Comparison of ENCODE assay signal across 8 cellular contexts in the genomic region with DNA sequence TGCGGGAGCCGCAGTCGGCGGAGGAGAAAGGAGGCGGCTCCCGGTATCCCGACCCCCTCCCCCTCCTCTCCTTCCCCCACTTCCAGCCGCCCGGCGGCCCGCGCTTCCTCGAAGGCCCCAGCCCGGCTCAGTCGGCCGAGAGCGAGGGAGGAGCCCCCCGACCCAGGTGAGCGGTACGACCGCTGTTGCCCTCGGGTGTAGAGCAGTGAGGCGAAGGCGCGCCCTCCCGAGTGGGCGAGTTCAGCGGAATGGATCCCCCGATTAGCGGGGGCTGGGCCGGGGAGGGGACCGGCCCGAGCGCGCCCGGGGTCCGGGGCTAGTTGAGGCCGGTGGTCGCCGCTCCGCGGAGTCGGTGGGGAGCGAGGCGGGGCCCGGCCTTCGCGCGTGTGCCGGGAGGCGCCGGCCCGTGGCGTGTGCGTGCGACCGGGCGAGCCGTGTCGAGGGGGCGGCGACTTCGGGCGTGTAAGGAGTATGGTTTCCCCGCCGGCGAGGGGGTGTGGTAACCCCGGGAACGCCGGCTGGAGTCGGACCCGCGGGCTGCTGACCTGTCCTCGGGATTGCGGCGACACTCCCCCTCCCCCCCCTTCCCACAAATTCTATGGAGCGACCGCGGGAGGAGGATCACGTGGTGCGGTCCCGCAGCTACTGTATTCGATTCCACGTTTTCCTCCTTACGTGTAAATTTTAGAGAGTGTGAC. TPM values are rescaled to one million over a fixed set of nuclear protein-coding genes. Genes with fewer than 3 reads are reported as not detected.
A peak's percentile ranks its signal among the peaks of the same experiment; 100 is the strongest.
DNase-seq lines count a peak whose midpoint lies in the region; ATAC-seq, FAIRE-seq and TF ChIP-seq lines count a peak whose summit lies in the region.

No MANE protein-coding gene starts in this region.

- H3K4me1 ChIP-seq in DOHH2 (ENCODE audit: control insufficient read depth, low read length) (peaks cover 68% of the 10 kb centered on the region), muscle layer of duodenum (ENCODE audit: control insufficient read depth in 1 of 2, insufficient read depth in 2 of 2, low read length in 2 of 2) (peaks cover 7 to 27% of the 10 kb centered on the region in 2 donors)

- peaks cover 12% of the 10 kb centered on the region for H4K20me1 ChIP-seq in DOHH2 (ENCODE audit: control insufficient read depth, insufficient read depth, low read depth, low read length)

- TF ChIP-seq CTCF in DOHH2 (IDR thresholded peaks at IDR 0.05; ENCODE audit: low read depth, low read length, poor library complexity, severe bottlenecking) (no peak), epithelial cell of proximal tubule (conservative IDR thresholded peaks at IDR 0.05; ENCODE audit: low read depth, low read length) (no peak)

- no peaks in the 10 kb centered on the region for H3K27me3 ChIP-seq in DOHH2 (ENCODE audit: control insufficient read depth, low read length)
- H3K27me3 ChIP-seq in muscle layer of duodenum (ENCODE audit: low read depth, low read length): no peaks in the 10 kb centered on the region

- H3K4me3 ChIP-seq in DOHH2 (ENCODE audit: low read length) (peak overlapping the region; percentile 91), epithelial cell of proximal tubule (ENCODE audit: low read depth, low read length) (peak overlapping the region; percentile 94), muscle layer of duodenum (ENCODE audit: low read depth in 1 of 2, low read length in 2 of 2) (peak overlapping the region; percentile 75 to 87)

- H3K27ac Mint-ChIP-seq in stimulated activated naive CD8-positive, alpha-beta T cell treated with anti-CD3 and anti-CD28 coated beads, Interleukin-15, amount 100 ng/mL, for 72 hours: peak overlapping the region; percentile 84 to 97

- H3K4me1 Mint-ChIP-seq in stimulated activated naive CD8-positive, alpha-beta T cell treated with anti-CD3 and anti-CD28 coated beads, Interleukin-15, amount 100 ng/mL, for 72 hours: peaks cover 25% of the 10 kb centered on the region

- H3K79me2 ChIP-seq in DOHH2 (ENCODE audit: control insufficient read depth, low read length): peaks cover 76% of the 10 kb centered on the region

- no peaks in the 10 kb centered on the region for H3K27me3 Mint-ChIP-seq in stimulated activated naive CD8-positive, alpha-beta T cell treated with anti-CD3 and anti-CD28 coated beads, Interleukin-15, amount 100 ng/mL, for 72 hours

- peak; percentile 65 for ATAC-seq in stimulated activated naive CD8-positive, alpha-beta T cell treated with anti-CD3 and anti-CD28 coated beads, Interleukin-15, amount 100 ng/mL, for 72 hours

- peaks cover 27% of the 10 kb centered on the region for H3F3A ChIP-seq in DOHH2 (ENCODE audit: control insufficient read depth, insufficient read depth)

- no peak for FAIRE-seq in H54 (lab: Jason Lieb, UNC)

- H3K27ac ChIP-seq in DOHH2 (ENCODE audit: low read depth, low read length) (peak overlapping the region; percentile 89), muscle layer of duodenum (ENCODE audit: low read length) (peak overlapping the region; percentile 45)

- no peaks in the 10 kb centered on the region for H3K9me3 ChIP-seq in DOHH2 (ENCODE audit: control insufficient read depth, insufficient read depth, low read length)
- no peaks in the 10 kb centered on the region for H3K9me3 ChIP-seq in muscle layer of duodenum (ENCODE audit: control insufficient read depth in 1 of 2, low read length in 2 of 2)

- peak overlapping the region; percentile 87 to 94 for H3K4me3 Mint-ChIP-seq in stimulated activated naive CD8-positive, alpha-beta T cell treated with anti-CD3 and anti-CD28 coated beads, Interleukin-15, amount 100 ng/mL, for 72 hours

- peak; percentile 48 for DNase-seq in H54 (ENCODE audit: insufficient read length, low spot score)
- peak; percentile 63 for DNase-seq in NCI-H146 (lab: John Stamatoyannopoulos, UW)
- peak; percentile 45 for DNase-seq in activated T-cell treated with anti-CD3 and anti-CD28 coated beads for 1 hour (ENCODE audit: low read depth)
- no peak for DNase-seq in epithelial cell of proximal tubule (ENCODE audit: low read depth)
- peak; percentile 37 to 50 for DNase-seq in stimulated activated naive CD8-positive, alpha-beta T cell treated with anti-CD3 and anti-CD28 coated beads, Interleukin-15, amount 100 ng/mL, for 72 hours
- DNase-seq in DMS79 treated with DMSO at 0.1 percent for 48 hours (lab: John Stamatoyannopoulos, UW): no peak

- H3K9me3 Mint-ChIP-seq in stimulated activated naive CD8-positive, alpha-beta T cell treated with anti-CD3 and anti-CD28 coated beads, Interleukin-15, amount 100 ng/mL, for 72 hours: no peaks in the 10 kb centered on the region

- peaks cover 49% of the 10 kb centered on the region for H3K36me3 ChIP-seq in DOHH2 (ENCODE audit: control insufficient read depth, low read length)
- no peaks in the 10 kb centered on the region for H3K36me3 ChIP-seq in muscle layer of duodenum (ENCODE audit: control insufficient read depth in 1 of 2, insufficient read depth in 2 of 2, low read length in 2 of 2)

- peak; percentile 44; the same call in 1 of the 2 replicates for TF ChIP-seq POLR2A in H54 (IDR thresholded peaks at IDR 0.05; ENCODE audit: low read depth, low read length)

- no peaks in the 10 kb centered on the region for H3K9me2 ChIP-seq in DOHH2 (replicated peaks; ENCODE audit: control insufficient read depth, low read length)

- H3K4me2 ChIP-seq in DOHH2 (ENCODE audit: low read length): peak overlapping the region; percentile 76

RNA-seq across cellular contexts. Expression of a gene that starts 0.5 kb away (rescaled TPM):
- 19.8 and 34.0 TPM in 2 replicates for total RNA-seq in epithelial cell of proximal tubule

RNA-seq across cellular contexts. Expression of a gene that starts 35.7 kb away (rescaled TPM):
- 0.75 and 0.94 TPM in 2 replicates for total RNA-seq in epithelial cell of proximal tubule

Comparison
In these comparisons a context has a peak if more than half of its experiments do, and no peak if none do; other contexts are left out.
1. DNase-seq: peak in H54 (single experiment), NCI-H146 (single experiment), activated T-cell treated with anti-CD3 and anti-CD28 coated beads for 1 hour (single experiment) and stimulated activated naive CD8-positive, alpha-beta T cell treated with anti-CD3 and anti-CD28 coated beads, Interleukin-15, amount 100 ng/mL, for 72 hours (2 of 2); none in epithelial cell of proximal tubule (single experiment) and DMS79 treated with DMSO at 0.1 percent for 48 hours (single experiment).
2. Peak in every context shown above with its lines, with median percentiles within 50 percentile points of each other: H3K4me3 ChIP-seq.